Comparison of ENCODE assay signal across 8 cellular contexts in genomic region chr5:111092062-111092853, GRCh38. TPM values are rescaled to one million over a fixed set of nuclear protein-coding genes. Genes with fewer than 3 reads are reported as not detected.
DNase-seq lines count a peak whose midpoint lies in the region; TF ChIP-seq lines count a peak whose summit lies in the region.

Gene WDR36 (plus strand): TSS chr5:111092348. CDS start chr5:111092457, 109 bp downstream.

- peak within 1 kb of the TSS; percentile 89 for H3K4me2 ChIP-seq in neural progenitor cell

- H4K20me1 ChIP-seq in neural progenitor cell (ENCODE audit: low read depth) = peaks cover 8% of the 10 kb centered on the region

- H3K27me3 Mint-ChIP-seq in neural progenitor cell (ENCODE audit: insufficient read depth, low read depth) = peaks cover 2% of the 10 kb centered on the region

- H3K79me2 ChIP-seq in neural progenitor cell (ENCODE audit: low read depth) = peaks cover 41% of the 10 kb centered on the region

- H3K4me3 Mint-ChIP-seq in neural progenitor cell = peak within 1 kb of the TSS; percentile 99

- H3K27me3 ChIP-seq in SJSA1 (replicated peaks) (no peaks in the 10 kb centered on the region), neural progenitor cell (peaks cover 8% of the 10 kb centered on the region), stomach smooth muscle (ENCODE audit: control insufficient read depth in 1 of 2, insufficient read depth in 2 of 2, low read length in 2 of 2) (no peaks in the 10 kb centered on the region)

- peak within 1 kb of the TSS; percentile 77 for H3K9ac ChIP-seq in neural progenitor cell
- H3K9ac ChIP-seq in stomach smooth muscle (ENCODE audit: low read length in 2 of 2) = peak within 1 kb of the TSS; percentile 80 to 89

- H3K27ac ChIP-seq in SJSA1 = 0 out of 2 replicates have a peak within 1 kb of the TSS, but pooled peaks have one; percentile 1
- no peak within 1 kb of the TSS for H3K27ac ChIP-seq in neural progenitor cell
- peak within 1 kb of the TSS; percentile 77 for H3K27ac ChIP-seq in stomach smooth muscle (ENCODE audit: low read length)

- peak within 1 kb of the TSS; percentile 97 for H3K4me3 ChIP-seq in HFF-Myc (replicated peaks; ENCODE audit: low read depth, low read length)
- H3K4me3 ChIP-seq in SJSA1 = peak within 1 kb of the TSS; percentile 66
- peak within 1 kb of the TSS; percentile 84 for H3K4me3 ChIP-seq in neural progenitor cell
- H3K4me3 ChIP-seq in stomach smooth muscle (ENCODE audit: low read length in 2 of 2) = peak within 1 kb of the TSS; percentile 98

- DNase-seq in GM03348 (ENCODE audit: low spot score) (peak; percentile 91), HFF-Myc (ENCODE audit: extremely low read depth, low read depth) (peak; percentile 90), MV-4-11 (lab: John Stamatoyannopoulos, UW) (peak; percentile 89), SJSA1 (ENCODE audit: low read depth in 1 of 2, low spot score in 2 of 2) (peak; percentile 91 to 93), foreskin melanocyte (peak; percentile 89), neural progenitor cell (ENCODE audit: low spot score) (peak; percentile 91)
- DNase-seq in activated naive CD4-positive, alpha-beta T cell (lab: John Stamatoyannopoulos, UW) = peak; percentile 72 to 82 (median 79)

- no peaks in the 10 kb centered on the region for H3F3A ChIP-seq in neural progenitor cell (ENCODE audit: low read depth)

- peaks cover 9% of the 10 kb centered on the region for H3K9me3 Mint-ChIP-seq in neural progenitor cell

- peak within 1 kb of the TSS; percentile 90 for H3K27ac Mint-ChIP-seq in neural progenitor cell

- no peaks in the 10 kb centered on the region for H3K9me3 ChIP-seq in SJSA1 (replicated peaks)
- peaks cover 5% of the 10 kb centered on the region for H3K9me3 ChIP-seq in neural progenitor cell (ENCODE audit: low read depth)
- no peaks in the 10 kb centered on the region for H3K9me3 ChIP-seq in stomach smooth muscle (ENCODE audit: control insufficient read depth in 2 of 2, low read length in 2 of 2)

- H3K36me3 Mint-ChIP-seq in neural progenitor cell = peaks cover 3% of the 10 kb centered on the region

- H2AFZ ChIP-seq in neural progenitor cell (replicated peaks) = peak within 1 kb of the TSS; percentile 99

- H3K36me3 ChIP-seq in SJSA1 (peaks cover 25% of the 10 kb centered on the region), neural progenitor cell (no peaks in the 10 kb centered on the region), stomach smooth muscle (ENCODE audit: control insufficient read depth in 2 of 2, insufficient read depth in 2 of 2, low read length in 2 of 2) (no peaks in the 10 kb centered on the region)

- TF ChIP-seq CTCF in HFF-Myc (IDR thresholded peaks at IDR 0.05; ENCODE audit: low read depth, low read length, missing control alignments) (no peak), neural progenitor cell (IDR thresholded peaks at IDR 0.05) (no peak)

- peaks cover 15% of the 10 kb centered on the region for H3K4me1 ChIP-seq in SJSA1 (replicated peaks)
- peaks cover 5% of the 10 kb centered on the region for H3K4me1 ChIP-seq in neural progenitor cell
- H3K4me1 ChIP-seq in stomach smooth muscle (ENCODE audit: control insufficient read depth, insufficient read depth, low read length) = peaks cover 11% of the 10 kb centered on the region

- peaks cover 13% of the 10 kb centered on the region for H3K4me1 Mint-ChIP-seq in neural progenitor cell

RNA-seq across cellular contexts. Expression of gene WDR36, which starts in this region (rescaled TPM):
- total RNA-seq in SJSA1 (2014; rRNA removed; shearing (Covaris generic)) = 26.4 and 54.9 TPM in 2 replicates
- 38.5 and 60.1 TPM in 2 replicates for total RNA-seq in neural progenitor cell (ENCODE audit: low replicate concordance)
